15 cellular contexts compared by ENCODE assay signal in the genomic region with DNA sequence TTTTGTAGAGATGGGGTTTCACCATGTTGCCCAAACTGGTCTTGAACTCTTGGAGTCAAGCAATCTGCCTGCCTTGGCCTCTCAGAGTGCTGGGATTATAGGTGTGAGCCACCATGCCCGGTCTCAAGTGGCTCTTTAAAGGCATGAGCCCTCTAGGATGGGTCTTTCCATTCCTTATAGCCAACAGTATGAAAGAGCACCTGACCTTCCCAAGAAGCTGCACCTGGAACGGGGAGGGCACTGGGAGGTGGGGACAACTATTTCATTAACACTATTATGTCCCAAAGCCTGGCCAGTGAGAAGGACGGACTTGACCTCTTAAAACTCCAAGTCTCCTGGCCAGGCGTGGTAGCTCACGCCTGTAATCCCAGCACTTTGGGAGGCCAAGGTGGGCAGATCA.
A peak's percentile ranks its signal among the peaks of the same experiment; 100 is the strongest.
DNase-seq lines count a peak whose midpoint lies in the region; ATAC-seq and TF ChIP-seq lines count a peak whose summit lies in the region.
"Had no signal": no experiment of that assay in that cellular context is flagged by ENCODE, and none has a peak within 500 bp of the region (broad histone marks: within the 10 kb centered on the region; RNA-seq: fewer than 3 reads in every experiment).

No MANE protein-coding gene starts in this region.

- H3K79me2 ChIP-seq in GM23248 (ENCODE audit: insufficient read depth): no peaks in the 10 kb centered on the region
- no peaks in the 10 kb centered on the region for H3K79me2 ChIP-seq in smooth muscle cell (ENCODE audit: low read depth)

- H3K9me2 ChIP-seq in GM23248 (ENCODE audit: insufficient read depth): no peaks in the 10 kb centered on the region

- no peak for ATAC-seq in HG02623 (IDR thresholded peaks at IDR 0.05; ENCODE audit: unreplicated experiment)
- ATAC-seq: natural killer cell had no signal

- H3K9ac ChIP-seq in GM23248: no peak overlapping the region
- H3K9ac ChIP-seq in smooth muscle cell (ENCODE audit: low read depth): no peak overlapping the region

- peaks cover 57% of the 10 kb centered on the region for H3K4me1 ChIP-seq in GM23248 (ENCODE audit: insufficient read depth)
- peaks cover 28 to 50% of the 10 kb centered on the region in 2 donors for H3K4me1 ChIP-seq in ascending aorta
- peaks cover 0 to 62% of the 10 kb centered on the region in 2 donors for H3K4me1 ChIP-seq in right atrium auricular region
- H3K4me1 ChIP-seq in smooth muscle cell (ENCODE audit: low read depth): peaks cover 8% of the 10 kb centered on the region
- H3K4me1 ChIP-seq: prostate gland had no signal

- H3K27ac ChIP-seq in GM23248: peak overlapping the region; percentile 98
- H3K27ac ChIP-seq in ascending aorta: peak overlapping the region; percentile 90 to 99
- H3K27ac ChIP-seq in right atrium auricular region: peak overlapping the region; percentile 46 to 88
- peak overlapping the region; percentile 7 for H3K27ac ChIP-seq in smooth muscle cell (ENCODE audit: low read depth)

- H2AFZ ChIP-seq in GM23248: no peak overlapping the region
- H2AFZ ChIP-seq in smooth muscle cell (ENCODE audit: low read depth): no peak overlapping the region

- H3K36me3 ChIP-seq in GM23248 (ENCODE audit: low read depth): no peaks in the 10 kb centered on the region
- H3K36me3 ChIP-seq in ascending aorta: no peaks in the 10 kb centered on the region
- H3K36me3 ChIP-seq in right atrium auricular region: no peaks in the 10 kb centered on the region
- no peaks in the 10 kb centered on the region for H3K36me3 ChIP-seq in smooth muscle cell (ENCODE audit: low read depth)
- H3K36me3 ChIP-seq: Peyer's patch, prostate gland had no signal

- in situ Hi-C loops in GM23248 (cut with MboI): no loop called here

- no peak overlapping the region for H3K4me3 ChIP-seq in GM23248
- H3K4me3 ChIP-seq in ascending aorta: no peak overlapping the region
- no peak overlapping the region for H3K4me3 ChIP-seq in right atrium auricular region
- no peak overlapping the region for H3K4me3 ChIP-seq in smooth muscle cell
- H3K4me3 ChIP-seq: lung, Peyer's patch, prostate gland had no signal

- no peaks in the 10 kb centered on the region for H4K20me1 ChIP-seq in GM23248 (ENCODE audit: insufficient read depth)
- no peaks in the 10 kb centered on the region for H4K20me1 ChIP-seq in smooth muscle cell (ENCODE audit: low read depth)

- intact Hi-C loops in ascending aorta (cut with DNase I): no loop called here

- H3K4me2 ChIP-seq in GM23248 (ENCODE audit: unreplicated experiment) (no peak overlapping the region), smooth muscle cell (no peak overlapping the region)

- peaks cover 39% of the 10 kb centered on the region for H3F3A ChIP-seq in GM23248 (ENCODE audit: insufficient read depth)
- peaks cover 16% of the 10 kb centered on the region for H3F3A ChIP-seq in smooth muscle cell (ENCODE audit: low read depth)

- DNase-seq in GM23248 (no peak), ascending aorta (ENCODE audit: low spot score in 2 of 2) (no peak), right atrium auricular region (ENCODE audit: low spot score) (no peak), smooth muscle cell (lab: John Stamatoyannopoulos, UW; ENCODE audit: unreplicated experiment) (no peak), A172 (ENCODE audit: low spot score) (no peak)
- DNase-seq in stimulated activated CD8-positive, alpha-beta memory T cell treated with anti-CD3 and anti-CD28 coated beads, Interleukin-4, amount 100 ng/mL, for 48 hours: no peak
- no peak for DNase-seq in activated CD4-positive, CD25-positive, alpha-beta regulatory T cell treated with anti-CD3 and anti-CD28 coated beads, Interleukin-2, amount 50 U/mL, for 72 hours
- DNase-seq: activated CD4-positive, alpha-beta T cell treated with anti-CD3 and anti-CD28 coated beads, Interleukin-2, amount 50 U/mL, for 4 hours; activated naive CD4-positive, alpha-beta T cell treated with Interleukin-2 at 50 U/mL for 16 hours; natural killer cell; stimulated activated CD4-positive, alpha-beta T cell treated with anti-CD3 and anti-CD28 coated beads, Interleukin-12 subunit alpha, Interleukin-12 subunit beta, amount 100 ng/mL, for 4 hours had no signal

- no peak for TF ChIP-seq CTCF in ascending aorta (IDR thresholded peaks at IDR 0.05)
- no peak for TF ChIP-seq CTCF in right atrium auricular region (IDR thresholded peaks at IDR 0.05)
- TF ChIP-seq CTCF in smooth muscle cell (IDR thresholded peaks at IDR 0.05; ENCODE audit: borderline replicate concordance, insufficient read depth, poor library complexity, severe bottlenecking): no peak

- 94 to 98% methylated on average over 5 of the region's 5 CpGs for WGBS in GM23248 (ENCODE audit: low coverage in 1 of 2, low lambda C conversion rate in 2 of 2, missing lambda C conversion rate in 2 of 2), 2 experiments
- WGBS in smooth muscle cell (ENCODE audit: low lambda C conversion rate): 97% methylated on average over 5 of the region's 5 CpGs

- no peaks in the 10 kb centered on the region for H3K27me3 ChIP-seq in GM23248 (replicated peaks; ENCODE audit: insufficient read depth)
- H3K27me3 ChIP-seq in ascending aorta: no peaks in the 10 kb centered on the region
- H3K27me3 ChIP-seq in right atrium auricular region: no peaks in the 10 kb centered on the region
- no peaks in the 10 kb centered on the region for H3K27me3 ChIP-seq in smooth muscle cell (ENCODE audit: low read depth)
- H3K27me3 ChIP-seq: Peyer's patch had no signal

- no peaks in the 10 kb centered on the region for H3K9me3 ChIP-seq in GM23248 (ENCODE audit: low read depth)
- H3K9me3 ChIP-seq in ascending aorta: no peaks in the 10 kb centered on the region
- no peaks in the 10 kb centered on the region for H3K9me3 ChIP-seq in right atrium auricular region
- H3K9me3 ChIP-seq in smooth muscle cell (replicated peaks; ENCODE audit: low read depth): no peaks in the 10 kb centered on the region
- H3K9me3 ChIP-seq: Peyer's patch, prostate gland had no signal

Comparison
In these comparisons a context has a peak if more than half of its experiments do, and no peak if none do; other contexts are left out.
1. H3K27ac ChIP-seq: peak in every context shown above with its lines; median percentile 98 in GM23248; 94 in ascending aorta; 67 in right atrium auricular region; 7 in smooth muscle cell.